ENCODE assay signal across 14 cellular contexts in genomic region chr17:79048826-79049755, GRCh38. TPM values are rescaled to one million over a fixed set of nuclear protein-coding genes. Genes with fewer than 3 reads are reported as not detected.
"Had no signal": no experiment of that assay in that cellular context is flagged by ENCODE, and none has a peak within 500 bp of the region (broad histone marks: within the 10 kb centered on the region; RNA-seq: fewer than 3 reads in every experiment).

No MANE protein-coding gene starts in this region.

- ATAC-seq: gastroesophageal sphincter; mucosa of descending colon; naive thymus-derived CD8-positive, alpha-beta T cell had no signal

- H3K36me3 Mint-ChIP-seq: brain had no signal

- H3K27me3 ChIP-seq: gastroesophageal sphincter, hepatocyte, ovary, tibial nerve had no signal

- H3K4me3 Mint-ChIP-seq: activated naive CD4-positive, alpha-beta T cell treated with anti-CD3 and anti-CD28 coated beads, Interleukin-2, amount 50 U/mL, for 24 hours; brain had no signal

- H3K27ac Mint-ChIP-seq: activated naive CD4-positive, alpha-beta T cell treated with anti-CD3 and anti-CD28 coated beads, Interleukin-2, amount 50 U/mL, for 24 hours; naive thymus-derived CD8-positive, alpha-beta T cell had no signal

- H3K27ac ChIP-seq: hepatocyte, ovary, SK-N-MC, tibial nerve, VCaP had no signal

- DNase-seq: activated CD4-positive, alpha-beta T cell treated with anti-CD3 and anti-CD28 coated beads for 48 hours; dermis blood vessel endothelial cell; naive thymus-derived CD8-positive, alpha-beta T cell; T-helper 1 cell had no signal

- FAIRE-seq: small intestine had no signal

- H3K4me3 ChIP-seq: gastroesophageal sphincter, hepatocyte, mucosa of descending colon, ovary, SK-N-MC, tibial nerve had no signal

- H3K9me3 ChIP-seq: ovary had no signal

- H3K36me3 ChIP-seq: ovary had no signal

RNA-seq across cellular contexts. Expression of gene C1QTNF1, which starts 25.1 kb away (rescaled TPM):
- total RNA-seq: naive thymus-derived CD8-positive, alpha-beta T cell had no signal
